In genomic region chr6:39092124-39092523, GRCh38 we compare ENCODE assay signal across 14 cellular contexts.
DNase-seq lines count a peak whose midpoint lies in the region; ATAC-seq, FAIRE-seq and TF ChIP-seq lines count a peak whose summit lies in the region.
"Had no signal": no experiment of that assay in that cellular context is flagged by ENCODE, and none has a peak within 500 bp of the region (broad histone marks: within the 10 kb centered on the region; RNA-seq: fewer than 3 reads in every experiment).

No MANE protein-coding gene starts in this region.

- no peaks in the 10 kb centered on the region for H3K36me3 ChIP-seq in WERI-Rb-1
- H3K36me3 ChIP-seq: sigmoid colon had no signal

- H3K4me1 Mint-ChIP-seq in stimulated activated naive CD8-positive, alpha-beta T cell treated with anti-CD3 and anti-CD28 coated beads, Interleukin-15, amount 100 ng/mL, for 72 hours = peaks cover 17% of the 10 kb centered on the region

- CTCF ChIA-PET in GM10248 (lab: Yijun Ruan, JAX) = interaction anchor here (1.1 to 3.7 kb wide), 2 partner anchors 10 to 219 kb away, joined by 3 to 14 read pairs; no protein-coding TSS in a partner anchor

- peak; percentile 53 for ATAC-seq in stimulated activated naive CD8-positive, alpha-beta T cell treated with anti-CD3 and anti-CD28 coated beads, Interleukin-15, amount 100 ng/mL, for 72 hours
- no peak for ATAC-seq in stimulated activated naive CD8-positive, alpha-beta T cell treated with anti-CD3 and anti-CD28 coated beads, Interleukin-15, Interleukin-2, amounts not matched to agents 100 U/mL and 50 U/mL, for 24 hours

- H3K27ac ChIP-seq in WERI-Rb-1 = peak overlapping the region; percentile 33
- H3K27ac ChIP-seq: sigmoid colon had no signal

- DNase-seq in stimulated activated naive CD8-positive, alpha-beta T cell treated with anti-CD3 and anti-CD28 coated beads, Interleukin-15, amount 100 ng/mL, for 72 hours = no peak
- no peak for DNase-seq in stimulated activated naive CD8-positive, alpha-beta T cell treated with anti-CD3 and anti-CD28 coated beads, Interleukin-15, Interleukin-2, amounts not matched to agents 100 U/mL and 50 U/mL, for 24 hours
- DNase-seq in NCI-H1105 treated with DMSO at 0.1 percent for 48 hours (lab: John Stamatoyannopoulos, UW) (peak; percentile 57), WERI-Rb-1 (peak; percentile 83), urothelium cell line (ENCODE audit: low spot score) (no peak), GM10248 (ENCODE audit: extremely low spot score) (no peak), ecto neural progenitor cell (ENCODE audit: low spot score) (no peak)
- DNase-seq in stimulated activated CD8-positive, alpha-beta memory T cell treated with anti-CD3 and anti-CD28 coated beads, Interleukin-4, amount 100 ng/mL, for 48 hours = no peak
- DNase-seq: activated CD4-positive, alpha-beta T cell treated with anti-CD3 and anti-CD28 coated beads for 4 hours; activated effector memory CD4-positive, alpha-beta T cell treated with Interleukin-2 at 50 U/mL for 16 hours; CD4-positive, alpha-beta T cell; cerebellar nuclear complex; NCI-H1930; sigmoid colon had no signal

- no peak overlapping the region for H3K27ac Mint-ChIP-seq in stimulated activated naive CD8-positive, alpha-beta T cell treated with anti-CD3 and anti-CD28 coated beads, Interleukin-15, amount 100 ng/mL, for 72 hours
- H3K27ac Mint-ChIP-seq: CD4-positive, alpha-beta T cell had no signal

- TF ChIP-seq CTCF in WERI-Rb-1 (IDR thresholded peaks at IDR 0.05; ENCODE audit: low read depth, low read length) (peak; percentile 73), GM10248 (IDR thresholded peaks at IDR 0.05; ENCODE audit: control extremely low read depth, extremely low read depth, low read depth, missing control alignments) (no peak)

- H3K4me3 Mint-ChIP-seq in stimulated activated naive CD8-positive, alpha-beta T cell treated with anti-CD3 and anti-CD28 coated beads, Interleukin-15, amount 100 ng/mL, for 72 hours = no peak overlapping the region
- H3K4me3 Mint-ChIP-seq: CD4-positive, alpha-beta T cell had no signal

- H3K9me3 ChIP-seq in WERI-Rb-1 (ENCODE audit: severe bottlenecking) = no peaks in the 10 kb centered on the region
- H3K9me3 ChIP-seq: sigmoid colon had no signal

- H3K9me3 Mint-ChIP-seq in stimulated activated naive CD8-positive, alpha-beta T cell treated with anti-CD3 and anti-CD28 coated beads, Interleukin-15, amount 100 ng/mL, for 72 hours = no peaks in the 10 kb centered on the region
- H3K9me3 Mint-ChIP-seq: CD4-positive, alpha-beta T cell had no signal

- no peaks in the 10 kb centered on the region for H3K27me3 ChIP-seq in WERI-Rb-1 (ENCODE audit: insufficient read depth, low read depth, severe bottlenecking)
- H3K27me3 ChIP-seq: sigmoid colon had no signal

- FAIRE-seq in urothelium cell line (lab: Jason Lieb, UNC) = no peak

- POLR2A ChIA-PET in GM10248 (lab: Yijun Ruan, JAX) = no interaction called here

- H3K27me3 Mint-ChIP-seq in stimulated activated naive CD8-positive, alpha-beta T cell treated with anti-CD3 and anti-CD28 coated beads, Interleukin-15, amount 100 ng/mL, for 72 hours = peaks cover 59% of the 10 kb centered on the region

- H3K4me3 ChIP-seq in WERI-Rb-1 (ENCODE audit: low read depth, low read length) = no peak overlapping the region
- H3K4me3 ChIP-seq: sigmoid colon had no signal

Comparison
In these comparisons a context has a peak if more than half of its experiments do, and no peak if none do; other contexts are left out.
1. DNase-seq: peak in NCI-H1105 treated with DMSO at 0.1 percent for 48 hours (single experiment) and WERI-Rb-1 (single experiment); none in stimulated activated naive CD8-positive, alpha-beta T cell treated with anti-CD3 and anti-CD28 coated beads, Interleukin-15, amount 100 ng/mL, for 72 hours (0 of 2), stimulated activated naive CD8-positive, alpha-beta T cell treated with anti-CD3 and anti-CD28 coated beads, Interleukin-15, Interleukin-2, amounts not matched to agents 100 U/mL and 50 U/mL, for 24 hours (single experiment), stimulated activated CD8-positive, alpha-beta memory T cell treated with anti-CD3 and anti-CD28 coated beads, Interleukin-4, amount 100 ng/mL, for 48 hours (single experiment), urothelium cell line (single experiment), GM10248 (single experiment) and ecto neural progenitor cell (single experiment).